1 cellular context compared by ENCODE assay signal in genomic region chr10:112739219-112739969, GRCh38.
TF ChIP-seq lines count a peak whose summit lies in the region.

No MANE protein-coding gene starts in this region.

TF ChIP-seq in HepG2, 621 proteins besides CTCF, POLR2A, EP300 and RAD21 (continued from another document and continues in another):
- peak; percentile 27; the same call in 1 of the 2 replicates for TF ChIP-seq ZNF841 (CRISPR knock-in tag; IDR thresholded peaks at IDR 0.05; ENCODE audit: borderline replicate concordance)
- TF ChIP-seq SP2 (CRISPR knock-in tag; IDR thresholded peaks at IDR 0.05): no peak
- no peak for TF ChIP-seq TEAD2 (CRISPR knock-in tag; IDR thresholded peaks at IDR 0.05)
- no peak for TF ChIP-seq PREB (CRISPR knock-in tag; IDR thresholded peaks at IDR 0.05)
- TF ChIP-seq NR0B2 (CRISPR knock-in tag; IDR thresholded peaks at IDR 0.05): no peak
- no peak for TF ChIP-seq TBP (CRISPR knock-in tag; IDR thresholded peaks at IDR 0.05)
- no peak for TF ChIP-seq GTF2F1 (IDR thresholded peaks at IDR 0.05; ENCODE audit: low read length)
- TF ChIP-seq NFYC (CRISPR knock-in tag; IDR thresholded peaks at IDR 0.05): no peak
- no peak for TF ChIP-seq NAIF1 (CRISPR knock-in tag; IDR thresholded peaks at IDR 0.05; ENCODE audit: borderline replicate concordance)
- TF ChIP-seq ZNF564 (CRISPR knock-in tag; IDR thresholded peaks at IDR 0.05): no peak
- no peak for TF ChIP-seq ZNF691 (CRISPR knock-in tag; IDR thresholded peaks at IDR 0.05; ENCODE audit: borderline replicate concordance, low read depth)
- TF ChIP-seq ZNF251 (CRISPR knock-in tag; IDR thresholded peaks at IDR 0.05): no peak
- TF ChIP-seq IRF2 (CRISPR knock-in tag; IDR thresholded peaks at IDR 0.05): peak; percentile 89
- 0 out of 2 replicates have a peak, but pooled peaks have one; percentile 42 for TF ChIP-seq ZNF557 (CRISPR knock-in tag; IDR thresholded peaks at IDR 0.05)
- no peak for TF ChIP-seq ZNF737 (CRISPR knock-in tag; IDR thresholded peaks at IDR 0.05; ENCODE audit: borderline replicate concordance)
- TF ChIP-seq NCOA1 (CRISPR knock-in tag; IDR thresholded peaks at IDR 0.05): no peak
- TF ChIP-seq ZNF562 (CRISPR knock-in tag; IDR thresholded peaks at IDR 0.05; ENCODE audit: borderline replicate concordance): no peak
- no peak for TF ChIP-seq ZNF770 (CRISPR knock-in tag; IDR thresholded peaks at IDR 0.05)
- TF ChIP-seq CREB3 (CRISPR knock-in tag; IDR thresholded peaks at IDR 0.05): no peak
- no peak for TF ChIP-seq ZNF577 (CRISPR knock-in tag; IDR thresholded peaks at IDR 0.05; ENCODE audit: borderline replicate concordance, low read depth)
- no peak for TF ChIP-seq SP140L (CRISPR knock-in tag; IDR thresholded peaks at IDR 0.05; ENCODE audit: borderline replicate concordance)
- no peak for TF ChIP-seq ZNF138 (CRISPR knock-in tag; IDR thresholded peaks at IDR 0.05; ENCODE audit: low read depth)
- peak; percentile 44; the same call in 1 of the 2 replicates for TF ChIP-seq ZNF747 (CRISPR knock-in tag; IDR thresholded peaks at IDR 0.05; ENCODE audit: borderline replicate concordance)
- TF ChIP-seq MATR3 (CRISPR knock-in tag; IDR thresholded peaks at IDR 0.05): no peak
- no peak for TF ChIP-seq KLF6 (CRISPR knock-in tag; IDR thresholded peaks at IDR 0.05)
- TF ChIP-seq XBP1 (CRISPR knock-in tag; IDR thresholded peaks at IDR 0.05): no peak
- TF ChIP-seq ZNF260 (CRISPR knock-in tag; IDR thresholded peaks at IDR 0.05; ENCODE audit: borderline replicate concordance, low read depth): no peak
- no peak for TF ChIP-seq PLSCR1 (CRISPR knock-in tag; IDR thresholded peaks at IDR 0.05; ENCODE audit: borderline replicate concordance)
- 0 out of 2 replicates have a peak, but pooled peaks have one; percentile 53 for TF ChIP-seq ZBTB25 (CRISPR knock-in tag; IDR thresholded peaks at IDR 0.05)
- peak; percentile 54; the same call in 1 of the 2 replicates for TF ChIP-seq ZSCAN29 (CRISPR knock-in tag; conservative IDR thresholded peaks at IDR 0.05)
- TF ChIP-seq REL (CRISPR knock-in tag; conservative IDR thresholded peaks at IDR 0.05): no peak
- 0 out of 2 replicates have a peak, but pooled peaks have one; percentile 58 for TF ChIP-seq FOXO4 (CRISPR knock-in tag; conservative IDR thresholded peaks at IDR 0.05)
- no peak for TF ChIP-seq PCBP1 (IDR thresholded peaks at IDR 0.05; ENCODE audit: borderline replicate concordance, low read depth, low read length)
- no peak for TF ChIP-seq ZNF570 (CRISPR knock-in tag; IDR thresholded peaks at IDR 0.05; ENCODE audit: borderline replicate concordance)
- no peak for TF ChIP-seq NFE2L1 (CRISPR knock-in tag; IDR thresholded peaks at IDR 0.05; ENCODE audit: borderline replicate concordance)
- TF ChIP-seq RXRB (CRISPR knock-in tag; IDR thresholded peaks at IDR 0.05; ENCODE audit: borderline replicate concordance): peak; percentile 88
- 0 out of 4 replicates have a peak, but pooled peaks of 1 of the 2 experiments have one; percentile 42 for TF ChIP-seq ATF4 (CRISPR knock-in tag; IDR thresholded peaks at IDR 0.05)
- no peak for TF ChIP-seq MTF1 (CRISPR knock-in tag; IDR thresholded peaks at IDR 0.05)
- TF ChIP-seq IKZF4 (CRISPR knock-in tag; IDR thresholded peaks at IDR 0.05; ENCODE audit: borderline replicate concordance, low read depth, not compliant biosample characterization): no peak
- no peak; the same call in 1 of the 2 replicates for TF ChIP-seq ZBTB7A (CRISPR knock-in tag; IDR thresholded peaks at IDR 0.05)
- peak; percentile 84; the same call in 1 of the 2 replicates for TF ChIP-seq FOXK1 (CRISPR knock-in tag; IDR thresholded peaks at IDR 0.05; ENCODE audit: borderline replicate concordance, low read depth)
- no peak for TF ChIP-seq CHD2 (IDR thresholded peaks at IDR 0.05; ENCODE audit: low read depth, low read length)
- no peak for TF ChIP-seq ETS1 (CRISPR knock-in tag; IDR thresholded peaks at IDR 0.05)
- 0 out of 2 replicates have a peak, but pooled peaks have one; percentile 51 for TF ChIP-seq ZNF44 (CRISPR knock-in tag; IDR thresholded peaks at IDR 0.05)
- no peak for TF ChIP-seq RBM22 (optimal IDR thresholded peaks at IDR 0.05; ENCODE audit: low read length)
- no peak for TF ChIP-seq CEBPZ (IDR thresholded peaks at IDR 0.05; ENCODE audit: low read length)
- no peak; the same call in 1 of the 2 replicates for TF ChIP-seq CHD4 (IDR thresholded peaks at IDR 0.05; ENCODE audit: borderline replicate concordance, low read length)
